Comparison of ENCODE assay signal across 20 cellular contexts in the genomic region with DNA sequence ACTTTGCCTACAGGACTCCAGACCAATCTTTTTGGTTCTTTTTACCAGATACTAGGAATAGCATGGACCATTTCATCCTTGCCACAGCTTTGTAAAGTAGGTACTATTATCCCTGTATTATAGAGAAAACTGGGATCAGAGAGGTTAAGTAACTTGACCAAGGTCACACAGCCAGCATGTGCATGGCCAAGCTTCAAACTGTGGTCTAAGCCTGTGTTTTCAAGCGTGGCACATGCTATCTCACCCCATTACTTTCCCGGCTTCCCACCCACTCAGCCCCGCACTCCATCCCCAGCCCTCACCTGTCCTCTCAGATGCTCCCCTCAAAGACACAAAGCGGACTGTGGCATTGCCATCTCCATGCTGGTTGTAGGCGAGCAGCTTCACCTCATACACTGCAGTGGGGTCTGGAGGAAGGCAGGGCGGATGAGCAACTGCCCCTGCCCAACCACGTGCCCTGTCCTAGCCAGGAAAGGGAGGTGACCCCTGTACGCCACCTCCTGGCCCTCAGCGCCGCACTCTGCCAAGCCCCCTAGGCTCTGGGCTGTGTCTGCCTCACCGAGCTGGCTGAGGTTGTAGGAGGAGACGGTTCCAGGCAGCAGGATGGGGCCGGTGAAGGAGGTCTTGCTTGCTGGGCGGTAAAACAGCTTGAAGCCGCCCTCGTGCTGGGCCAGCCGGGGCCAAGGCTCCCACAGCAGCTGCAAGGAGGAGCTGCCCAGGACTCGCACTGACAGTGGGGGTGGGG. TPM values are rescaled to one million over a fixed set of nuclear protein-coding genes. Genes with fewer than 3 reads are reported as not detected.
DNase-seq lines count a peak whose midpoint lies in the region; ATAC-seq, FAIRE-seq and TF ChIP-seq lines count a peak whose summit lies in the region.
"Had no signal": no experiment of that assay in that cellular context is flagged by ENCODE, and none has a peak within 500 bp of the region (broad histone marks: within the 10 kb centered on the region; RNA-seq: fewer than 3 reads in every experiment).

No MANE protein-coding gene starts in this region.

- H3K27me3 ChIP-seq in GM23338 (ENCODE audit: insufficient read depth) (no peaks in the 10 kb centered on the region), HepG2 (ENCODE audit: control insufficient read depth in 1 of 2, insufficient read depth in 2 of 2, low read length in 2 of 2) (no peaks in the 10 kb centered on the region), A673 (replicated peaks; ENCODE audit: insufficient read depth, low read depth, low read length, poor library complexity) (no peaks in the 10 kb centered on the region)

- 0 out of 2 replicates have a peak, but pooled peaks cover 15% of the 10 kb centered on the region for H3F3A ChIP-seq in GM23338 (replicated peaks; ENCODE audit: low read depth)

- H3K9me3 ChIP-seq in HepG2 (ENCODE audit: low read length), result no peaks in the 10 kb centered on the region
- no peaks in the 10 kb centered on the region for H3K9me3 ChIP-seq in A673 (ENCODE audit: low read depth, low read length, poor library complexity, severe bottlenecking)
- H3K9me3 ChIP-seq: Caco-2 had no signal

- no peak overlapping the region for H3K4me3 ChIP-seq in GM23338
- H3K4me3 ChIP-seq in choroid plexus epithelial cell (ENCODE audit: low read depth, low read length), result no peak overlapping the region
- no peak overlapping the region for H3K4me3 ChIP-seq in HepG2 (replicated peaks in 1 of 3; ENCODE audit: insufficient read depth in 1 of 3, low read depth in 2 of 3, low read length in 3 of 3)
- H3K4me3 ChIP-seq in A673 (ENCODE audit: low read depth, low read length, poor library complexity, severe bottlenecking), result no peak overlapping the region
- H3K4me3 ChIP-seq: SK-N-MC had no signal

- FAIRE-seq in HepG2 (lab: Jason Lieb, UNC), result no peak
- FAIRE-seq: A204.1 had no signal

- H3K4me1 Mint-ChIP-seq in GM23338, result peaks cover 39% of the 10 kb centered on the region
- peaks cover 18% of the 10 kb centered on the region for H3K4me1 Mint-ChIP-seq in stimulated activated memory B cell treated with anti-CD40 and anti-IgM and Interleukin-4, amounts not matched to agents 10 μg/mL and 1 μg/mL and 100 μg/mL, for 72 hours
- H3K4me1 Mint-ChIP-seq: CD4-positive, CD25-positive, alpha-beta regulatory T cell had no signal

- H3K27ac ChIP-seq in GM23338 (ENCODE audit: low read depth), result no peak overlapping the region
- H3K27ac ChIP-seq in HepG2 (ENCODE audit: extremely low read length, insufficient read depth, low read length), result no peak overlapping the region
- H3K27ac ChIP-seq in A673 (ENCODE audit: low read depth, low read length, poor library complexity, severe bottlenecking), result no peak overlapping the region
- H3K27ac ChIP-seq: SK-N-MC had no signal

- no peak overlapping the region for H3K4me2 ChIP-seq in GM23338
- no peak overlapping the region for H3K4me2 ChIP-seq in HepG2 (ENCODE audit: low read depth, low read length)

- peaks cover 5% of the 10 kb centered on the region for H3K27me3 Mint-ChIP-seq in GM23338 (ENCODE audit: insufficient read depth, low read depth, poor library complexity)
- peaks cover 54% of the 10 kb centered on the region for H3K27me3 Mint-ChIP-seq in stimulated activated memory B cell treated with anti-CD40 and anti-IgM and Interleukin-4, amounts not matched to agents 10 μg/mL and 1 μg/mL and 100 μg/mL, for 72 hours

- H3K79me2 ChIP-seq in GM23338 (replicated peaks; ENCODE audit: insufficient read depth) (no peaks in the 10 kb centered on the region), HepG2 (ENCODE audit: insufficient read depth, low read length) (no peaks in the 10 kb centered on the region)

- H3K36me3 ChIP-seq in GM23338 (ENCODE audit: insufficient read depth) (no peaks in the 10 kb centered on the region), HepG2 (replicated peaks in 1 of 2; ENCODE audit: control insufficient read depth in 1 of 2, insufficient read depth in 2 of 2, low read length in 2 of 2) (peaks cover 32 to 56% of the 10 kb centered on the region in 2 experiments; a peak in 4 of 5 replicates), A673 (ENCODE audit: insufficient read depth, low read length, poor library complexity, severe bottlenecking) (no peaks in the 10 kb centered on the region)

- TF ChIP-seq EP300 in HepG2 (IDR thresholded peaks at IDR 0.05; ENCODE audit: low read depth in 2 of 2, low read length in 2 of 2) (no peak), HepG2 (CRISPR knock-in tag; IDR thresholded peaks at IDR 0.05; ENCODE audit: borderline replicate concordance) (no peak)

- DNase-seq in AG08396 (ENCODE audit: low spot score), result peak; percentile 3
- peak; percentile 45 for DNase-seq in GM23338 (ENCODE audit: low spot score)
- peak; percentile 23 for DNase-seq in choroid plexus epithelial cell (ENCODE audit: low read depth)
- no peak for DNase-seq in HepG2 (ENCODE audit: low spot score)
- DNase-seq in activated effector memory CD4-positive, alpha-beta T cell treated with anti-CD3 and anti-CD28 coated beads, Interleukin-2, amount 50 U/mL, for 16 hours, result no peak
- no peak for DNase-seq in A673 (ENCODE audit: low spot score)
- DNase-seq: Caco-2; CD4-positive, CD25-positive, alpha-beta regulatory T cell; EL; NCI-H1092; NCI-H1694; NCI-H226; NCI-H524 treated with DMSO at 0.1 percent for 48 hours; Right ventricle myocardium superior had no signal

- no peaks in the 10 kb centered on the region for H3K9me2 ChIP-seq in GM23338 (ENCODE audit: insufficient read depth)

- H3K4me1 ChIP-seq in GM23338 (ENCODE audit: insufficient read depth) (peaks cover 38% of the 10 kb centered on the region), HepG2 (ENCODE audit: insufficient read depth, low read length) (peaks cover 15% of the 10 kb centered on the region), A673 (ENCODE audit: insufficient read depth, low read length, poor library complexity, severe bottlenecking) (no peaks in the 10 kb centered on the region)
- H3K4me1 ChIP-seq: Caco-2 had no signal

- peaks cover 34% of the 10 kb centered on the region for H3K36me3 Mint-ChIP-seq in GM23338 (ENCODE audit: low read depth)
- H3K36me3 Mint-ChIP-seq in stimulated activated memory B cell treated with anti-CD40 and anti-IgM and Interleukin-4, amounts not matched to agents 10 μg/mL and 1 μg/mL and 100 μg/mL, for 72 hours, result no peaks in the 10 kb centered on the region
- H3K36me3 Mint-ChIP-seq: CD4-positive, CD25-positive, alpha-beta regulatory T cell had no signal

- no peak overlapping the region for H3K27ac Mint-ChIP-seq in GM23338
- H3K27ac Mint-ChIP-seq in stimulated activated memory B cell treated with anti-CD40 and anti-IgM and Interleukin-4, amounts not matched to agents 10 μg/mL and 1 μg/mL and 100 μg/mL, for 72 hours, result no peak overlapping the region
- H3K27ac Mint-ChIP-seq: CD4-positive, CD25-positive, alpha-beta regulatory T cell had no signal

- no peak for TF ChIP-seq POLR2A in HepG2 (IDR thresholded peaks at IDR 0.05; ENCODE audit: insufficient read depth in 1 of 2, low read depth in 2 of 2, low read length in 2 of 2)

- ATAC-seq in GM23338, result peak; percentile 3; the same call in 2 of the 3 replicates
- ATAC-seq in HepG2, result no peak
- ATAC-seq in stimulated activated memory B cell treated with anti-CD40 and anti-IgM and Interleukin-4, amounts not matched to agents 10 μg/mL and 1 μg/mL and 100 μg/mL, for 72 hours, result no peak
- ATAC-seq in GM21528 (IDR thresholded peaks at IDR 0.05; ENCODE audit: low FRiP score, unreplicated experiment), result no peak
- ATAC-seq: Panc1 had no signal

- BruUV-seq in HepG2 (replicated peaks; lab: Mats Ljungman, UMichigan), result no TSS peak
- no TSS peak for BruUV-seq in A673 (replicated peaks; lab: Mats Ljungman, UMichigan)

- POLR2A ChIA-PET in HepG2 (lab: Yijun Ruan, JAX) (no interaction called here), A673 (lab: Charles Lee; ENCODE audit: low non-redundant PET) (no interaction called here)

- no peak overlapping the region for H2AFZ ChIP-seq in GM23338
- no peak overlapping the region for H2AFZ ChIP-seq in HepG2 (ENCODE audit: low read length)

- no peaks in the 10 kb centered on the region; the same call in 1 of the 2 replicates for H4K20me1 ChIP-seq in GM23338 (replicated peaks; ENCODE audit: insufficient read depth)
- no peaks in the 10 kb centered on the region for H4K20me1 ChIP-seq in HepG2 (ENCODE audit: insufficient read depth, low read length)

- no peaks in the 10 kb centered on the region; the same call in 2 of the 3 replicates for H3K9me3 Mint-ChIP-seq in GM23338
- no peaks in the 10 kb centered on the region for H3K9me3 Mint-ChIP-seq in stimulated activated memory B cell treated with anti-CD40 and anti-IgM and Interleukin-4, amounts not matched to agents 10 μg/mL and 1 μg/mL and 100 μg/mL, for 72 hours

- no peak overlapping the region for H3K9ac ChIP-seq in HepG2 (ENCODE audit: insufficient read depth, low read depth, low read length)

- intact Hi-C loops in HepG2 (cut with micrococcal nuclease; ENCODE audit: unreplicated experiment) (no loop called here), A673 (cut with micrococcal nuclease; ENCODE audit: unreplicated experiment) (no loop called here)

- no peak for TF ChIP-seq RAD21 in HepG2 (CRISPR knock-in tag; IDR thresholded peaks at IDR 0.05)

- TF ChIP-seq CTCF in GM23338 (conservative IDR thresholded peaks at IDR 0.05; ENCODE audit: low read depth in 2 of 2), result peak in 1 of 2 experiments; percentile 41; a peak in 2 of 4 replicates
- no peak for TF ChIP-seq CTCF in choroid plexus epithelial cell (conservative IDR thresholded peaks at IDR 0.05; ENCODE audit: low read depth, low read length)
- no peak for TF ChIP-seq CTCF in HepG2 (CRISPR knock-in tag; IDR thresholded peaks at IDR 0.05)
- no peak for TF ChIP-seq CTCF in A673 (conservative IDR thresholded peaks at IDR 0.05; ENCODE audit: low read depth, low read length)

- in situ Hi-C loops in HepG2 (cut with HindIII; ENCODE audit: extremely low pct_ligation_motif_present, low pct_unique_long_range_greater_than_20kb), result no loop called here

- CTCF ChIA-PET in HepG2 (lab: Yijun Ruan, JAX; ENCODE audit: low intra/inter-chr PET ratio, low total read pairs), result no interaction called here
- CTCF ChIA-PET in A673 (lab: Charles Lee), result no interaction called here

- H3K4me3 Mint-ChIP-seq in GM23338, result no peak overlapping the region
- no peak overlapping the region for H3K4me3 Mint-ChIP-seq in stimulated activated memory B cell treated with anti-CD40 and anti-IgM and Interleukin-4, amounts not matched to agents 10 μg/mL and 1 μg/mL and 100 μg/mL, for 72 hours
- H3K4me3 Mint-ChIP-seq: CD4-positive, CD25-positive, alpha-beta regulatory T cell had no signal

- WGBS in HepG2 (ENCODE audit: low lambda C conversion rate), result 97% methylated on average over 8 of the region's 18 CpGs

RNA-seq across cellular contexts. Expression of a gene that starts 25.7 kb away (rescaled TPM):
- total RNA-seq in GM23338 (2014; rRNA removed; shearing (Covaris generic)), result not detected in 2 replicates
- polyA plus RNA-seq in GM23338 (2016; fragmentation: Nextera tagmentation; extraction: Ambion mirVana) (not detected in 2 replicates), HepG2 (2011; rRNA removed) (not detected in 2 replicates)
- total RNA-seq in HepG2 (2016; rRNA removed; fragmentation: Illumina TruSeq; extraction: Trizol) (417 and 1,646 TPM in 2 replicates), A673 (2021) (not detected in 2 replicates)
- 2,099 and 2,605 TPM in 2 replicates for total RNA-seq in HepG2 (2016; cell fraction: cytosol; rRNA removed; fragmentation: Illumina TruSeq; extraction: Trizol; ENCODE audit: low read depth)
- total RNA-seq in HepG2 (2016; cell fraction: insoluble cytoplasmic fraction; rRNA removed; fragmentation: Illumina TruSeq; extraction: Trizol), result 240 and 1,608 TPM in 2 replicates
- 403 and 510 TPM in 2 replicates for total RNA-seq in HepG2 (2016; cell fraction: membrane; rRNA removed; fragmentation: Illumina TruSeq; extraction: Trizol)
- 7,864 and 11,549 TPM in 2 replicates for total RNA-seq in HepG2 (2016; cell fraction: nucleus; rRNA removed; fragmentation: Illumina TruSeq; extraction: Trizol)
- polyA plus RNA-seq in HepG2 (2011; cell fraction: cytosol; rRNA removed), result not detected in 2 replicates
- under 0.01 TPM in 2 replicates for polyA plus RNA-seq in HepG2 (2011; cell fraction: nucleus; rRNA removed)
- polyA plus RNA-seq in HepG2 (2012), result not detected in 2 replicates
- 44.4 TPM in 1 of 2 replicates, not detected in the other for polyA plus RNA-seq in HepG2 (2016; cell fraction: cytosol; fragmentation: Illumina TruSeq; extraction: Trizol; ENCODE audit: low read depth)
- not detected in 2 replicates for polyA plus RNA-seq in HepG2 (2016; cell fraction: insoluble cytoplasmic fraction; fragmentation: Illumina TruSeq; extraction: Trizol; ENCODE audit: low read depth)
- polyA plus RNA-seq in HepG2 (2016; cell fraction: membrane; fragmentation: Illumina TruSeq; extraction: Trizol; ENCODE audit: low read depth), result not detected in 2 replicates
- not detected in 2 replicates for polyA plus RNA-seq in HepG2 (2016; cell fraction: nucleus; fragmentation: Illumina TruSeq; extraction: Trizol; ENCODE audit: insufficient read depth, low read depth)
- polyA minus RNA-seq in HepG2 (2011; rRNA and poly(A)+ RNA removed; ENCODE audit: low replicate concordance), result under 0.01 TPM in 2 replicates
- 1,229 and 3,173 TPM in 2 replicates for polyA minus RNA-seq in HepG2 (2011; cell fraction: cytosol; rRNA and poly(A)+ RNA removed)
- under 0.01 TPM in 2 replicates for polyA minus RNA-seq in HepG2 (2011; cell fraction: nucleus; rRNA and poly(A)+ RNA removed)
- total RNA-seq: Caco-2; CD4-positive, CD25-positive, alpha-beta regulatory T cell; MCF 10A had no signal
- polyA plus RNA-seq: CD4-positive, CD25-positive, alpha-beta regulatory T cell had no signal

RNA-seq across cellular contexts. Expression of a gene that starts 34.3 kb away (rescaled TPM):
- not detected in 2 replicates for total RNA-seq in GM23338 (2014; rRNA removed; shearing (Covaris generic))
- not detected in 2 replicates for polyA plus RNA-seq in GM23338 (2016; fragmentation: Nextera tagmentation; extraction: Ambion mirVana)
- total RNA-seq in HepG2 (2016; rRNA removed; fragmentation: Illumina TruSeq; extraction: Trizol), result 292 and 3,645 TPM in 2 replicates
- 5,468 and 5,947 TPM in 2 replicates for total RNA-seq in HepG2 (2016; cell fraction: cytosol; rRNA removed; fragmentation: Illumina TruSeq; extraction: Trizol; ENCODE audit: low read depth)
- 514 and 3,325 TPM in 2 replicates for total RNA-seq in HepG2 (2016; cell fraction: insoluble cytoplasmic fraction; rRNA removed; fragmentation: Illumina TruSeq; extraction: Trizol)
- total RNA-seq in HepG2 (2016; cell fraction: membrane; rRNA removed; fragmentation: Illumina TruSeq; extraction: Trizol), result 1,210 and 1,231 TPM in 2 replicates
- 14,015 and 18,308 TPM in 2 replicates for total RNA-seq in HepG2 (2016; cell fraction: nucleus; rRNA removed; fragmentation: Illumina TruSeq; extraction: Trizol)
- polyA plus RNA-seq in HepG2 (2011; rRNA removed), result not detected in 2 replicates
- polyA plus RNA-seq in HepG2 (2011; cell fraction: cytosol; rRNA removed), result not detected in 2 replicates
- not detected in 2 replicates for polyA plus RNA-seq in HepG2 (2011; cell fraction: nucleus; rRNA removed)
- not detected in 2 replicates for polyA plus RNA-seq in HepG2 (2012)
- 55.5 TPM in 1 of 2 replicates, not detected in the other for polyA plus RNA-seq in HepG2 (2016; cell fraction: cytosol; fragmentation: Illumina TruSeq; extraction: Trizol; ENCODE audit: low read depth)
- polyA plus RNA-seq in HepG2 (2016; cell fraction: insoluble cytoplasmic fraction; fragmentation: Illumina TruSeq; extraction: Trizol; ENCODE audit: low read depth), result not detected in 2 replicates
- polyA plus RNA-seq in HepG2 (2016; cell fraction: membrane; fragmentation: Illumina TruSeq; extraction: Trizol; ENCODE audit: low read depth), result not detected in 2 replicates
- polyA plus RNA-seq in HepG2 (2016; cell fraction: nucleus; fragmentation: Illumina TruSeq; extraction: Trizol; ENCODE audit: insufficient read depth, low read depth), result not detected in 2 replicates
- polyA minus RNA-seq in HepG2 (2011; rRNA and poly(A)+ RNA removed; ENCODE audit: low replicate concordance), result under 0.01 TPM in 2 replicates
- 527 and 1,161 TPM in 2 replicates for polyA minus RNA-seq in HepG2 (2011; cell fraction: cytosol; rRNA and poly(A)+ RNA removed)
- polyA minus RNA-seq in HepG2 (2011; cell fraction: nucleus; rRNA and poly(A)+ RNA removed), result under 0.01 TPM in 2 replicates
- total RNA-seq in A673 (2021), result not detected in 2 replicates
- total RNA-seq: Caco-2; CD4-positive, CD25-positive, alpha-beta regulatory T cell; MCF 10A; Right ventricle myocardium superior had no signal
- polyA plus RNA-seq: CD4-positive, CD25-positive, alpha-beta regulatory T cell had no signal

RNA-seq across cellular contexts. Expression of a gene that starts 43.5 kb away (rescaled TPM):
- 3.6 and 4.6 TPM in 2 replicates for total RNA-seq in GM23338 (2014; rRNA removed; shearing (Covaris generic))
- polyA plus RNA-seq in GM23338 (2016; fragmentation: Nextera tagmentation; extraction: Ambion mirVana) (4.1 and 4.4 TPM in 2 replicates), HepG2 (2011; rRNA removed) (7.6 and 8.3 TPM in 2 replicates)
- total RNA-seq in HepG2 (2016; rRNA removed; fragmentation: Illumina TruSeq; extraction: Trizol) (6.7 and 6.8 TPM in 2 replicates), A673 (2021) (5.7 and 7.3 TPM in 2 replicates)
- 4.9 and 6.3 TPM in 2 replicates for total RNA-seq in HepG2 (2016; cell fraction: cytosol; rRNA removed; fragmentation: Illumina TruSeq; extraction: Trizol; ENCODE audit: low read depth)
- total RNA-seq in HepG2 (2016; cell fraction: insoluble cytoplasmic fraction; rRNA removed; fragmentation: Illumina TruSeq; extraction: Trizol), result 5.8 and 6.5 TPM in 2 replicates
- total RNA-seq in HepG2 (2016; cell fraction: membrane; rRNA removed; fragmentation: Illumina TruSeq; extraction: Trizol), result 11.7 and 11.9 TPM in 2 replicates
- total RNA-seq in HepG2 (2016; cell fraction: nucleus; rRNA removed; fragmentation: Illumina TruSeq; extraction: Trizol), result 8.4 and 9.2 TPM in 2 replicates
- polyA plus RNA-seq in HepG2 (2011; cell fraction: cytosol; rRNA removed), result 6.1 and 7.9 TPM in 2 replicates
- polyA plus RNA-seq in HepG2 (2011; cell fraction: nucleus; rRNA removed), result 8.2 and 9.3 TPM in 2 replicates
- polyA plus RNA-seq in HepG2 (2012), result 9.2 and 9.4 TPM in 2 replicates
- 6.6 and 8.4 TPM in 2 replicates for polyA plus RNA-seq in HepG2 (2016; cell fraction: cytosol; fragmentation: Illumina TruSeq; extraction: Trizol; ENCODE audit: low read depth)
- 10.0 and 11.7 TPM in 2 replicates for polyA plus RNA-seq in HepG2 (2016; cell fraction: insoluble cytoplasmic fraction; fragmentation: Illumina TruSeq; extraction: Trizol; ENCODE audit: low read depth)
- 13.5 and 13.8 TPM in 2 replicates for polyA plus RNA-seq in HepG2 (2016; cell fraction: membrane; fragmentation: Illumina TruSeq; extraction: Trizol; ENCODE audit: low read depth)
- 11.6 and 13.2 TPM in 2 replicates for polyA plus RNA-seq in HepG2 (2016; cell fraction: nucleus; fragmentation: Illumina TruSeq; extraction: Trizol; ENCODE audit: insufficient read depth, low read depth)
- polyA minus RNA-seq in HepG2 (2011; rRNA and poly(A)+ RNA removed; ENCODE audit: low replicate concordance), result 9.3 and 10.7 TPM in 2 replicates
- polyA minus RNA-seq in HepG2 (2011; cell fraction: cytosol; rRNA and poly(A)+ RNA removed), result 6.5 and 6.6 TPM in 2 replicates
- 4.8 and 8.6 TPM in 2 replicates for polyA minus RNA-seq in HepG2 (2011; cell fraction: nucleus; rRNA and poly(A)+ RNA removed)

RNA-seq across cellular contexts. Expression of a gene that starts 47.6 kb away (rescaled TPM):
- 26.3 and 30.7 TPM in 2 replicates for total RNA-seq in GM23338 (2014; rRNA removed; shearing (Covaris generic))
- polyA plus RNA-seq in GM23338 (2016; fragmentation: Nextera tagmentation; extraction: Ambion mirVana), result 15.3 and 16.4 TPM in 2 replicates
- total RNA-seq in HepG2 (2016; rRNA removed; fragmentation: Illumina TruSeq; extraction: Trizol), result 31.2 and 51.8 TPM in 2 replicates
- total RNA-seq in HepG2 (2016; cell fraction: cytosol; rRNA removed; fragmentation: Illumina TruSeq; extraction: Trizol; ENCODE audit: low read depth), result 9.5 and 9.8 TPM in 2 replicates
- 29.4 and 52.8 TPM in 2 replicates for total RNA-seq in HepG2 (2016; cell fraction: insoluble cytoplasmic fraction; rRNA removed; fragmentation: Illumina TruSeq; extraction: Trizol)
- 40.5 and 40.6 TPM in 2 replicates for total RNA-seq in HepG2 (2016; cell fraction: membrane; rRNA removed; fragmentation: Illumina TruSeq; extraction: Trizol)
- 59.8 and 72.1 TPM in 2 replicates for total RNA-seq in HepG2 (2016; cell fraction: nucleus; rRNA removed; fragmentation: Illumina TruSeq; extraction: Trizol)
- 30.1 and 35.7 TPM in 2 replicates for polyA plus RNA-seq in HepG2 (2011; rRNA removed)
- polyA plus RNA-seq in HepG2 (2011; cell fraction: cytosol; rRNA removed), result 21.8 and 38.4 TPM in 2 replicates
- polyA plus RNA-seq in HepG2 (2011; cell fraction: nucleus; rRNA removed), result 46.7 and 64.4 TPM in 2 replicates
- 27.1 and 28.5 TPM in 2 replicates for polyA plus RNA-seq in HepG2 (2012)
- polyA plus RNA-seq in HepG2 (2016; cell fraction: cytosol; fragmentation: Illumina TruSeq; extraction: Trizol; ENCODE audit: low read depth), result 14.9 and 15.4 TPM in 2 replicates
- 40.4 and 49.0 TPM in 2 replicates for polyA plus RNA-seq in HepG2 (2016; cell fraction: insoluble cytoplasmic fraction; fragmentation: Illumina TruSeq; extraction: Trizol; ENCODE audit: low read depth)
- 39.5 and 45.0 TPM in 2 replicates for polyA plus RNA-seq in HepG2 (2016; cell fraction: membrane; fragmentation: Illumina TruSeq; extraction: Trizol; ENCODE audit: low read depth)
- 130 and 131 TPM in 2 replicates for polyA plus RNA-seq in HepG2 (2016; cell fraction: nucleus; fragmentation: Illumina TruSeq; extraction: Trizol; ENCODE audit: insufficient read depth, low read depth)
- polyA minus RNA-seq in HepG2 (2011; rRNA and poly(A)+ RNA removed; ENCODE audit: low replicate concordance), result 0.07 and 131 TPM in 2 replicates
- polyA minus RNA-seq in HepG2 (2011; cell fraction: cytosol; rRNA and poly(A)+ RNA removed), result 57.3 and 61.0 TPM in 2 replicates
- 23.1 and 27.6 TPM in 2 replicates for polyA minus RNA-seq in HepG2 (2011; cell fraction: nucleus; rRNA and poly(A)+ RNA removed)
- 0.28 and 0.32 TPM in 2 replicates for total RNA-seq in A673 (2021)
- total RNA-seq: CD4-positive, CD25-positive, alpha-beta regulatory T cell; MCF 10A had no signal
- polyA plus RNA-seq: CD4-positive, CD25-positive, alpha-beta regulatory T cell had no signal

Comparison
In these comparisons a context has a peak if more than half of its experiments do, and no peak if none do; other contexts are left out.
1. DNase-seq: peak in AG08396 (single experiment), GM23338 (single experiment) and choroid plexus epithelial cell (single experiment); none in HepG2 (single experiment), activated effector memory CD4-positive, alpha-beta T cell treated with anti-CD3 and anti-CD28 coated beads, Interleukin-2, amount 50 U/mL, for 16 hours (single experiment) and A673 (single experiment).
2. RNA of a gene that starts 25.7 kb away (total RNA-seq): 240 to 11,549 TPM in HepG2; not detected in GM23338 and not detected in A673; every median in the first group is over 100 times any median in the second.
3. RNA of a gene that starts 34.3 kb away (total RNA-seq): 292 to 18,308 TPM in HepG2; not detected in GM23338 and not detected in A673; every median in the first group is over 100 times any median in the second.